34 cellular contexts compared by ENCODE assay signal in genomic region chr3:85572978-85573377, GRCh38.
"Had no signal": no experiment of that assay in that cellular context is flagged by ENCODE, and none has a peak within 500 bp of the region (broad histone marks: within the 10 kb centered on the region; RNA-seq: fewer than 3 reads in every experiment).

No MANE protein-coding gene starts in this region.

- H3K4me3 ChIP-seq: adrenal gland, body of pancreas, cardiac muscle cell had no signal

- H3K36me3 ChIP-seq: adrenal gland, cardiac muscle cell had no signal

- H3K27me3 ChIP-seq: adrenal gland, body of pancreas, cardiac muscle cell had no signal

- H3K27ac ChIP-seq: adrenal gland, body of pancreas, cardiac muscle cell, VCaP had no signal

- H3K9me3 ChIP-seq: adrenal gland, body of pancreas had no signal

- ATAC-seq: activated CD8-positive, alpha-beta T cell treated with anti-CD3 and anti-CD28 coated beads for 36 hours; activated naive CD4-positive, alpha-beta T cell treated with anti-CD3 and anti-CD28 coated beads, Interleukin-2, amount 50 U/mL, for 72 hours; activated T-cell treated with anti-CD3 and anti-CD28 coated beads, Interleukin-2, amount 50 U/mL, for 4 hours; activated T-cell treated with anti-CD3 and anti-CD28 coated beads, Interleukin-2, amount 50 U/mL, for 72 hours; activated T-helper 17 cell treated with anti-CD3 and anti-CD28 coated beads, Interleukin-2, amount 50 U/mL, for 72 hours; body of pancreas had no signal

- H3K4me1 ChIP-seq: adrenal gland had no signal

- FAIRE-seq: astrocyte, bronchial epithelial cell, TTC549 had no signal

- DNase-seq: activated B cell treated with CpG ODN at 0.5 μM for 24 hours; activated CD4-positive, alpha-beta memory T cell treated with anti-CD3 and anti-CD28 coated beads for 36 hours; activated CD4-positive, alpha-beta T cell treated with anti-CD3 and anti-CD28 coated beads for 4 hours; activated CD4-positive, alpha-beta T cell treated with anti-CD3 and anti-CD28 coated beads, Interleukin-2, amount 10 ng/mL, durations not matched to agents 24 days and 14 days; activated CD4-positive, alpha-beta T cell treated with anti-CD3 and anti-CD28 coated beads, Interleukin-2, amount 50 U/mL, for 1 hour; activated CD4-positive, alpha-beta T cell treated with anti-CD3 and anti-CD28 coated beads, Interleukin-2, amount 50 U/mL, for 4 hours; activated CD4-positive, CD25-positive, alpha-beta regulatory T cell treated with anti-CD3 and anti-CD28 coated beads, Interleukin-2, amount 50 U/mL, for 72 hours; activated CD8-positive, alpha-beta memory T cell treated with anti-CD3 and anti-CD28 coated beads, Interleukin-2, amount 50 U/mL, for 4 hours; activated CD8-positive, alpha-beta T cell treated with anti-CD3 and anti-CD28 coated beads for 36 hours; activated effector memory CD4-positive, alpha-beta T cell treated with anti-CD3 and anti-CD28 coated beads, Interleukin-2, amount 50 U/mL, for 16 hours; activated gamma-delta T cell treated with Interleukin-2 at 50 U/mL for 16 hours; activated naive CD4-positive, alpha-beta T cell; activated naive CD4-positive, alpha-beta T cell treated with anti-CD3 and anti-CD28 coated beads for 36 hours; activated naive CD4-positive, alpha-beta T cell treated with anti-CD3 and anti-CD28 coated beads, Interleukin-2, amount 50 U/mL, for 16 hours; activated naive CD8-positive, alpha-beta T cell treated with anti-CD3 and anti-CD28 coated beads for 36 hours; activated T-cell treated with anti-CD3 and anti-CD28 coated beads for 4 hours; activated T-cell treated with anti-CD3 and anti-CD28 coated beads, Interleukin-2, amount 50 U/mL, for 1 hour; activated T-cell treated with anti-CD3 and anti-CD28 coated beads, Interleukin-2, amount 50 U/mL, for 4 hours; activated T-cell treated with anti-CD3 and anti-CD28 coated beads, Interleukin-2, amount 50 U/mL, for 72 hours; adrenal gland; amniotic stem cell; aorta; body of pancreas; caudate nucleus; T-helper 1 cell; T-helper 2 cell; T-helper 9 cell had no signal
